In genomic region chr20:59010995-59011873, GRCh38 we compare ENCODE assay signal across 10 cellular contexts. TPM values are rescaled to one million over a fixed set of nuclear protein-coding genes. Genes with fewer than 3 reads are reported as not detected.
DNase-seq lines count a peak whose midpoint lies in the region; ATAC-seq and TF ChIP-seq lines count a peak whose summit lies in the region.
"Had no signal": no experiment of that assay in that cellular context is flagged by ENCODE, and none has a peak within 500 bp of the region (broad histone marks: within the 10 kb centered on the region; RNA-seq: fewer than 3 reads in every experiment).

No MANE protein-coding gene starts in this region.

- H3K27me3 ChIP-seq in right atrium auricular region = no peaks in the 10 kb centered on the region
- no peaks in the 10 kb centered on the region for H3K27me3 ChIP-seq in suprapubic skin

- no peak for TF ChIP-seq POLR2A in suprapubic skin (IDR thresholded peaks at IDR 0.05)

- intact Hi-C loops in activated CD4-positive, alpha-beta T cell treated with anti-CD3 and anti-CD28 coated beads, Interleukin-2, amount 10 ng/mL, durations not matched to agents 24 days and 14 days (cut with micrococcal nuclease) = no loop called here

- TF ChIP-seq CTCF in right atrium auricular region (IDR thresholded peaks at IDR 0.05) (no peak), suprapubic skin (IDR thresholded peaks at IDR 0.05) (no peak)

- no peaks in the 10 kb centered on the region for H3K9me3 Mint-ChIP-seq in activated CD4-positive, alpha-beta T cell treated with anti-CD3 and anti-CD28 coated beads, Interleukin-2, amount 10 ng/mL, durations not matched to agents 24 days and 14 days

- H3K36me3 Mint-ChIP-seq in activated CD4-positive, alpha-beta T cell treated with anti-CD3 and anti-CD28 coated beads, Interleukin-2, amount 10 ng/mL, durations not matched to agents 24 days and 14 days (ENCODE audit: low read depth) = no peaks in the 10 kb centered on the region

- DNase-seq in activated CD4-positive, alpha-beta T cell treated with anti-CD3 and anti-CD28 coated beads, Interleukin-2, amount 10 ng/mL, durations not matched to agents 24 days and 14 days = peak; percentile 74
- DNase-seq in activated CD4-positive, alpha-beta T cell treated with anti-CD3 and anti-CD28 coated beads, Interleukin-2, amount 50 U/mL, for 48 hours = no peak
- DNase-seq in activated CD8-positive, alpha-beta memory T cell treated with anti-CD3 and anti-CD28 coated beads, Interleukin-2, amount 50 U/mL, for 48 hours = peak; percentile 36
- peak; percentile 70 for DNase-seq in right atrium auricular region (ENCODE audit: low spot score)
- DNase-seq in suprapubic skin (ENCODE audit: low spot score in 2 of 2) = no peak
- no peak for DNase-seq in NCI-H187 treated with DMSO at 0.1 percent for 48 hours (lab: John Stamatoyannopoulos, UW)
- DNase-seq in stimulated activated CD4-positive, alpha-beta T cell treated with anti-CD3 and anti-CD28 coated beads, Interleukin-4, amount 100 ng/mL, for 24 hours = no peak

- WGBS in suprapubic skin = 34% methylated on average over 17 of the region's 17 CpGs

- no peaks in the 10 kb centered on the region for H3K36me3 ChIP-seq in right atrium auricular region
- no peaks in the 10 kb centered on the region for H3K36me3 ChIP-seq in suprapubic skin
- H3K36me3 ChIP-seq: BLaER1 had no signal

- H3K4me1 ChIP-seq in right atrium auricular region (peaks cover 0 to 64% of the 10 kb centered on the region in 2 donors), suprapubic skin (peaks cover 34% of the 10 kb centered on the region)

- H3K27ac ChIP-seq in right atrium auricular region (peak overlapping the region; percentile 20 to 41), suprapubic skin (peak overlapping the region; percentile 16)
- H3K27ac ChIP-seq: BLaER1, SK-N-MC had no signal

- no peak overlapping the region for H3K4me3 Mint-ChIP-seq in activated CD4-positive, alpha-beta T cell treated with anti-CD3 and anti-CD28 coated beads, Interleukin-2, amount 10 ng/mL, durations not matched to agents 24 days and 14 days

- ATAC-seq in GM19395 (IDR thresholded peaks at IDR 0.05; ENCODE audit: unreplicated experiment) = no peak

- H3K27me3 Mint-ChIP-seq in activated CD4-positive, alpha-beta T cell treated with anti-CD3 and anti-CD28 coated beads, Interleukin-2, amount 10 ng/mL, durations not matched to agents 24 days and 14 days = no peaks in the 10 kb centered on the region

- H3K9me3 ChIP-seq in right atrium auricular region (no peaks in the 10 kb centered on the region), suprapubic skin (no peaks in the 10 kb centered on the region)
- H3K9me3 ChIP-seq: BLaER1 had no signal

- H3K4me3 ChIP-seq in right atrium auricular region (no peak overlapping the region), suprapubic skin (peak overlapping the region; percentile 1)
- H3K4me3 ChIP-seq: BLaER1, SK-N-MC had no signal

- H3K4me1 Mint-ChIP-seq in activated CD4-positive, alpha-beta T cell treated with anti-CD3 and anti-CD28 coated beads, Interleukin-2, amount 10 ng/mL, durations not matched to agents 24 days and 14 days = peaks cover 35% of the 10 kb centered on the region

- H3K27ac Mint-ChIP-seq in activated CD4-positive, alpha-beta T cell treated with anti-CD3 and anti-CD28 coated beads, Interleukin-2, amount 10 ng/mL, durations not matched to agents 24 days and 14 days = no peak overlapping the region

- TF ChIP-seq EP300 in suprapubic skin (IDR thresholded peaks at IDR 0.05) = no peak

RNA-seq across cellular contexts. Expression of gene CTSZ, which starts 4.2 kb away (rescaled TPM):
- total RNA-seq in activated CD4-positive, alpha-beta T cell treated with anti-CD3 and anti-CD28 coated beads, Interleukin-2, amount 10 ng/mL, durations not matched to agents 24 days and 14 days = 48.1 and 51.1 TPM in 2 replicates
- total RNA-seq in right atrium auricular region (100 to 1,000 TPM; 117 to 152 TPM), suprapubic skin (10 to 100 TPM; 25.6 to 38.7 (median 34.7) TPM)

RNA-seq across cellular contexts. Expression of gene TUBB1, which starts 8.0 kb away (rescaled TPM):
- total RNA-seq in activated CD4-positive, alpha-beta T cell treated with anti-CD3 and anti-CD28 coated beads, Interleukin-2, amount 10 ng/mL, durations not matched to agents 24 days and 14 days = not detected in 2 replicates
- under 1 TPM; 0.19 to 0.35 TPM for total RNA-seq in right atrium auricular region
- total RNA-seq in suprapubic skin = under 1 TPM in 1 of 4 donors, not detected in 3; 0.17 TPM

RNA-seq across cellular contexts. Expression of gene ATP5F1E, which starts 20.9 kb away (rescaled TPM):
- 69.9 and 70.9 TPM in 2 replicates for total RNA-seq in activated CD4-positive, alpha-beta T cell treated with anti-CD3 and anti-CD28 coated beads, Interleukin-2, amount 10 ng/mL, durations not matched to agents 24 days and 14 days
- total RNA-seq in right atrium auricular region (10 to 100 TPM; 41.3 to 42.0 TPM), suprapubic skin (10 to 100 TPM; 16.1 to 26.8 (median 19.5) TPM)

RNA-seq across cellular contexts. Expression of gene NELFCD, which starts 30.2 kb away (rescaled TPM):
- 119 and 120 TPM in 2 replicates for total RNA-seq in activated CD4-positive, alpha-beta T cell treated with anti-CD3 and anti-CD28 coated beads, Interleukin-2, amount 10 ng/mL, durations not matched to agents 24 days and 14 days
- total RNA-seq in right atrium auricular region = 10 to 100 TPM; 24.5 to 27.5 TPM
- 10 to 100 TPM; 45.9 to 90.0 (median 63.4) TPM for total RNA-seq in suprapubic skin

RNA-seq across cellular contexts. Expression of gene PRELID3B, which starts 31.4 kb away (rescaled TPM):
- 119 and 123 TPM in 2 replicates for total RNA-seq in activated CD4-positive, alpha-beta T cell treated with anti-CD3 and anti-CD28 coated beads, Interleukin-2, amount 10 ng/mL, durations not matched to agents 24 days and 14 days
- total RNA-seq in right atrium auricular region (10 to 100 TPM; 34.6 to 35.2 TPM), suprapubic skin (10 to 100 TPM; 25.4 to 42.2 (median 32.8) TPM)

Comparison
In these comparisons a context has a peak if more than half of its experiments do, and no peak if none do; other contexts are left out.
1. DNase-seq: peak in activated CD4-positive, alpha-beta T cell treated with anti-CD3 and anti-CD28 coated beads, Interleukin-2, amount 10 ng/mL, durations not matched to agents 24 days and 14 days (single experiment), activated CD8-positive, alpha-beta memory T cell treated with anti-CD3 and anti-CD28 coated beads, Interleukin-2, amount 50 U/mL, for 48 hours (single experiment) and right atrium auricular region (single experiment); none in activated CD4-positive, alpha-beta T cell treated with anti-CD3 and anti-CD28 coated beads, Interleukin-2, amount 50 U/mL, for 48 hours (0 of 2), suprapubic skin (0 of 2), NCI-H187 treated with DMSO at 0.1 percent for 48 hours (single experiment) and stimulated activated CD4-positive, alpha-beta T cell treated with anti-CD3 and anti-CD28 coated beads, Interleukin-4, amount 100 ng/mL, for 24 hours (single experiment).